In the genomic region with DNA sequence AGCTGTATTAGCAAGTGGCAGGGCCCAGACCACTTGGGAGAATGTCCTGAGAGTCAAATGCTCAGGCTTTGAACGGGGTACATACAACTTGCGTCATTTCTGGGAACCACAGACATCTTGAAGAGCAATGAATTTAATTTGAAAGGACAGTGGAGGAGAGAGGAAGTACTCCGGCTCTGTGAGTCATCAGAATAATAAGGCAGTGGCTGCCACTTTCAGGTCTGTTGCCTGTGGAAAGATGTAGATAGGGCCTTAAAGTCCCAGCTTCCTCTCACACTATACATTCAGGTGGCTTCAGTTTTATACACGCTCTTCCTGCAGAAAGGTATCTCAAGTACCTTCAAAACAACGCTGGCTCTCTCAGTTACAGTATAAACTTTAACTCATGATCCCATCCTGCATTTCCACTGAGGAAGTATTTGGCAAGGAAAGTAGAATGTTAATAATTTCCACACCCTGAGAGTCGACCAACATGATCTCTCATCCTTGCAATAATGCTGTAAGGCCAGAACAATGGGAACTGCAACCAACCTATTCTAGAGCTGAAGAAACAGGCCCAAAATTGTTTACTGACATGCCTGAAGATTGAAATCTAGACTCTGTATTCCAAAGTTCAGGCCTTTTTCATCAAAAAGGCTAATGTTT, we compare ENCODE assay signal across 1 cellular context.
A peak's percentile ranks its signal among the peaks of the same experiment; 100 is the strongest.
TF ChIP-seq lines count a peak whose summit lies in the region.

No MANE protein-coding gene starts in this region.

TF ChIP-seq in K562, 482 proteins besides CTCF, POLR2A, EP300 and RAD21 (continued from another document):
- TF ChIP-seq, protein P1, sequence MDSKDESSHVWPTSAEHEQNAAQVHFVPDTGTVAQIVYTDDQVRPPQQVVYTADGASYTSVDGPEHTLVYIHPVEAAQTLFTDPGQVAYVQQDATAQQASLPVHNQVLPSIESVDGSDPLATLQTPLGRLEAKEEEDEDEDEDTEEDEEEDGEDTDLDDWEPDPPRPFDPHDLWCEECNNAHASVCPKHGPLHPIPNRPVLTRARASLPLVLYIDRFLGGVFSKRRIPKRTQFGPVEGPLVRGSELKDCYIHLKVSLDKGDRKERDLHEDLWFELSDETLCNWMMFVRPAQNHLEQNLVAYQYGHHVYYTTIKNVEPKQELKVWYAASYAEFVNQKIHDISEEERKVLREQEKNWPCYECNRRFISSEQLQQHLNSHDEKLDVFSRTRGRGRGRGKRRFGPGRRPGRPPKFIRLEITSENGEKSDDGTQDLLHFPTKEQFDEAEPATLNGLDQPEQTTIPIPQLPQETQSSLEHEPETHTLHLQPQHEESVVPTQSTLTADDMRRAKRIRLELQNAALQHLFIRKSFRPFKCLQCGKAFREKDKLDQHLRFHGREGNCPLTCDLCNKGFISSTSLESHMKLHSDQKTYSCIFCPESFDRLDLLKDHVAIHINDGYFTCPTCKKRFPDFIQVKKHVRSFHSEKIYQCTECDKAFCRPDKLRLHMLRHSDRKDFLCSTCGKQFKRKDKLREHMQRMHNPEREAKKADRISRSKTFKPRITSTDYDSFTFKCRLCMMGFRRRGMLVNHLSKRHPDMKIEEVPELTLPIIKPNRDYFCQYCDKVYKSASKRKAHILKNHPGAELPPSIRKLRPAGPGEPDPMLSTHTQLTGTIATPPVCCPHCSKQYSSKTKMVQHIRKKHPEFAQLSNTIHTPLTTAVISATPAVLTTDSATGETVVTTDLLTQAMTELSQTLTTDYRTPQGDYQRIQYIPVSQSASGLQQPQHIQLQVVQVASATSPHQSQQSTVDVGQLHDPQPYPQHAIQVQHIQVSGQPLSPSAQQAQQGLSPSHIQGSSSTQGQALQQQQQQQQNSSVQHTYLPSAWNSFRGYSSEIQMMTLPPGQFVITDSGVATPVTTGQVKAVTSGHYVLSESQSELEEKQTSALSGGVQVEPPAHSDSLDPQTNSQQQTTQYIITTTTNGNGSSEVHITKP (IDR thresholded peaks at IDR 0.05; ENCODE audit: partially characterized antibody), result no peak
- TF ChIP-seq FOSL1 (tag; conservative IDR thresholded peaks at IDR 0.05) (0 out of 2 replicates have a peak, but pooled peaks have one; percentile 31), SPI1 (IDR thresholded peaks at IDR 0.05; ENCODE audit: borderline replicate concordance, low read depth, low read length) (0 out of 2 replicates have a peak, but pooled peaks have one; percentile 30), JUND (IDR thresholded peaks at IDR 0.05; ENCODE audit: borderline replicate concordance, low read depth, low read length) (0 out of 2 replicates have a peak, but pooled peaks have one; percentile 14), JUND (tag; IDR thresholded peaks at IDR 0.05; ENCODE audit: borderline replicate concordance, low read depth, low read length) (no peak)
